In genomic region chr7:75880242-75880641, GRCh38 we compare ENCODE assay signal across 9 cellular contexts. TPM values are rescaled to one million over a fixed set of nuclear protein-coding genes. Genes with fewer than 3 reads are reported as not detected.
DNase-seq lines count a peak whose midpoint lies in the region; ATAC-seq and TF ChIP-seq lines count a peak whose summit lies in the region.
"Had no signal": no experiment of that assay in that cellular context is flagged by ENCODE, and none has a peak within 500 bp of the region (broad histone marks: within the 10 kb centered on the region; RNA-seq: fewer than 3 reads in every experiment).

No MANE protein-coding gene starts in this region.

- peak in 1 of 5 donors; percentile 54 for DNase-seq in CD4-positive, alpha-beta memory T cell
- DNase-seq in NB4 (ENCODE audit: low read depth) (no peak), neural crest cell (ENCODE audit: low read depth, low spot score) (no peak), NCI-H526 (lab: John Stamatoyannopoulos, UW) (no peak)
- DNase-seq in stimulated activated CD4-positive, alpha-beta T cell treated with anti-CD3 and anti-CD28 coated beads, Interleukin-12 subunit alpha, Interleukin-12 subunit beta, amount 100 ng/mL, for 4 hours, result no peak
- DNase-seq: gastrocnemius medialis had no signal

- H3K4me1 ChIP-seq in CD4-positive, alpha-beta memory T cell (ENCODE audit: insufficient read depth, low read length), result peaks cover 25% of the 10 kb centered on the region

- H3K4me3 Mint-ChIP-seq in CD4-positive, alpha-beta memory T cell, result peak overlapping the region; percentile 91 to 99 (median 98)
- peak overlapping the region; percentile 95 for H3K4me3 Mint-ChIP-seq in dendritic cell treated with granulocyte-macrophage colony-stimulating factor and Interleukin-4, amounts not matched to agents 40 ng/mL and 50 ng/mL, for 4 days
- peak overlapping the region; percentile 92 for H3K4me3 Mint-ChIP-seq in neural crest cell

- peak overlapping the region; percentile 96 to 100 (median 98) for H3K27ac Mint-ChIP-seq in CD4-positive, alpha-beta memory T cell
- no peak overlapping the region for H3K27ac Mint-ChIP-seq in dendritic cell treated with granulocyte-macrophage colony-stimulating factor and Interleukin-4, amounts not matched to agents 40 ng/mL and 50 ng/mL, for 4 days
- H3K27ac Mint-ChIP-seq in neural crest cell (ENCODE audit: unreplicated experiment), result no peak overlapping the region

- no peak for TF ChIP-seq CTCF in NB4 (IDR thresholded peaks at IDR 0.05; ENCODE audit: low read depth, low read length)
- no peak for TF ChIP-seq CTCF in neural crest cell (conservative IDR thresholded peaks at IDR 0.05)

- H3K27ac ChIP-seq in CD4-positive, alpha-beta memory T cell (ENCODE audit: low read depth, low read length), result peak overlapping the region; percentile 91

- H3K4me3 ChIP-seq in CD4-positive, alpha-beta memory T cell (ENCODE audit: low read length in 2 of 2), result peak overlapping the region in 1 of 2 donors; percentile 89
- peak overlapping the region; percentile 77 for H3K4me3 ChIP-seq in NB4 (ENCODE audit: low read depth, low read length)

- H3K36me3 Mint-ChIP-seq in CD4-positive, alpha-beta memory T cell, result peaks cover 18 to 50% of the 10 kb centered on the region in 2 donors
- H3K36me3 Mint-ChIP-seq in dendritic cell treated with granulocyte-macrophage colony-stimulating factor and Interleukin-4, amounts not matched to agents 40 ng/mL and 50 ng/mL, for 4 days (ENCODE audit: low read depth), result peaks cover 61% of the 10 kb centered on the region
- peaks cover 12% of the 10 kb centered on the region for H3K36me3 Mint-ChIP-seq in neural crest cell (ENCODE audit: low read depth)

- H3K27me3 ChIP-seq in CD4-positive, alpha-beta memory T cell (ENCODE audit: insufficient read depth, low read length), result no peaks in the 10 kb centered on the region
- H3K27me3 ChIP-seq: gastrocnemius medialis had no signal

- H3K36me3 ChIP-seq in CD4-positive, alpha-beta memory T cell (ENCODE audit: insufficient read depth, low read length), result peaks cover 33% of the 10 kb centered on the region

- no peak for ATAC-seq in GM18520 (IDR thresholded peaks at IDR 0.05; ENCODE audit: unreplicated experiment)
- no peak for ATAC-seq in GM18498 (IDR thresholded peaks at IDR 0.05; ENCODE audit: unreplicated experiment)
- ATAC-seq: gastrocnemius medialis had no signal

- CTCF ChIA-PET in CD4-positive, alpha-beta memory T cell (lab: Charles Lee; ENCODE audit: partially characterized antibody), result interaction anchor here (1.2 kb wide), 1 partner anchor 14 kb away, joined by 4 read pairs; no protein-coding TSS in a partner anchor

- POLR2A ChIA-PET in CD4-positive, alpha-beta memory T cell (lab: Charles Lee; ENCODE audit: partially characterized antibody), result interaction anchor here (0.7 to 3.3 kb wide), 4 partner anchors 9 to 129 kb away, joined by 3 to 62 read pairs (median 8); partner anchors contain the start of genes POR and TMEM120A

- H3K4me1 Mint-ChIP-seq in CD4-positive, alpha-beta memory T cell, result peaks cover 23 to 39% (median 32%) of the 10 kb centered on the region in 4 donors
- H3K4me1 Mint-ChIP-seq in dendritic cell treated with granulocyte-macrophage colony-stimulating factor and Interleukin-4, amounts not matched to agents 40 ng/mL and 50 ng/mL, for 4 days (ENCODE audit: low read depth), result peaks cover 70% of the 10 kb centered on the region
- H3K4me1 Mint-ChIP-seq in neural crest cell, result peaks cover 37% of the 10 kb centered on the region

- no peaks in the 10 kb centered on the region for H3K9me3 ChIP-seq in CD4-positive, alpha-beta memory T cell (ENCODE audit: control insufficient read depth in 1 of 2, low read length in 2 of 2)
- H3K9me3 ChIP-seq: gastrocnemius medialis had no signal

- intact Hi-C loops in CD4-positive, alpha-beta memory T cell (cut with micrococcal nuclease), result no loop called here
- intact Hi-C loops in dendritic cell treated with granulocyte-macrophage colony-stimulating factor and Interleukin-4, amounts not matched to agents 40 ng/mL and 50 ng/mL, for 4 days (cut with micrococcal nuclease), result no loop called here

- TF ChIP-seq POLR2A in NB4 (IDR thresholded peaks at IDR 0.05; ENCODE audit: extremely low read depth, insufficient read length), result no peak

- no peaks in the 10 kb centered on the region for H3K9me3 Mint-ChIP-seq in CD4-positive, alpha-beta memory T cell
- H3K9me3 Mint-ChIP-seq in dendritic cell treated with granulocyte-macrophage colony-stimulating factor and Interleukin-4, amounts not matched to agents 40 ng/mL and 50 ng/mL, for 4 days, result no peaks in the 10 kb centered on the region
- H3K9me3 Mint-ChIP-seq in neural crest cell, result no peaks in the 10 kb centered on the region

- H3K27me3 Mint-ChIP-seq in CD4-positive, alpha-beta memory T cell, result no peaks in the 10 kb centered on the region
- no peaks in the 10 kb centered on the region for H3K27me3 Mint-ChIP-seq in dendritic cell treated with granulocyte-macrophage colony-stimulating factor and Interleukin-4, amounts not matched to agents 40 ng/mL and 50 ng/mL, for 4 days
- no peaks in the 10 kb centered on the region for H3K27me3 Mint-ChIP-seq in neural crest cell (ENCODE audit: low read depth)

RNA-seq across cellular contexts. Expression of gene RHBDD2, which starts 1.4 kb away (rescaled TPM):
- 10 to 100 TPM; 47.1 to 53.2 TPM for total RNA-seq in CD4-positive, alpha-beta memory T cell
- 100 to 1,000 TPM; 108 to 119 TPM for polyA plus RNA-seq in CD4-positive, alpha-beta memory T cell
- total RNA-seq in neural crest cell, result 80.2 and 80.5 TPM in 2 replicates

RNA-seq across cellular contexts. Expression of gene POR, which starts 34.7 kb away (rescaled TPM):
- 10 to 100 TPM; 60.2 to 71.1 TPM for total RNA-seq in CD4-positive, alpha-beta memory T cell
- polyA plus RNA-seq in CD4-positive, alpha-beta memory T cell, result 10 to 100 TPM; 45.6 to 47.7 TPM
- total RNA-seq in neural crest cell, result 123 and 126 TPM in 2 replicates

Comparison
In these comparisons a context has a peak if more than half of its experiments do, and no peak if none do; other contexts are left out.
1. H3K27ac Mint-ChIP-seq: peak in CD4-positive, alpha-beta memory T cell (7 of 7); none in dendritic cell treated with granulocyte-macrophage colony-stimulating factor and Interleukin-4, amounts not matched to agents 40 ng/mL and 50 ng/mL, for 4 days (single experiment) and neural crest cell (single experiment).
2. Peak in every context shown above with its lines, with median percentiles within 50 percentile points of each other: H3K4me3 Mint-ChIP-seq.